Comparison of ENCODE assay signal across 2 cellular contexts in genomic region chr5:131265318-131265803, GRCh38.
TF ChIP-seq lines count a peak whose summit lies in the region.

No MANE protein-coding gene starts in this region.

TF ChIP-seq in HEK293T, 16 proteins besides CTCF, POLR2A, EP300 and RAD21 (continued from another document):
- TF ChIP-seq, protein P1, sequence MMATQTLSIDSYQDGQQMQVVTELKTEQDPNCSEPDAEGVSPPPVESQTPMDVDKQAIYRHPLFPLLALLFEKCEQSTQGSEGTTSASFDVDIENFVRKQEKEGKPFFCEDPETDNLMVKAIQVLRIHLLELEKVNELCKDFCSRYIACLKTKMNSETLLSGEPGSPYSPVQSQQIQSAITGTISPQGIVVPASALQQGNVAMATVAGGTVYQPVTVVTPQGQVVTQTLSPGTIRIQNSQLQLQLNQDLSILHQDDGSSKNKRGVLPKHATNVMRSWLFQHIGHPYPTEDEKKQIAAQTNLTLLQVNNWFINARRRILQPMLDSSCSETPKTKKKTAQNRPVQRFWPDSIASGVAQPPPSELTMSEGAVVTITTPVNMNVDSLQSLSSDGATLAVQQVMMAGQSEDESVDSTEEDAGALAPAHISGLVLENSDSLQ (IDR thresholded peaks at IDR 0.05): no peak
- no peak for TF ChIP-seq ELF4 (IDR thresholded peaks at IDR 0.05)
- TF ChIP-seq CTBP1 (IDR thresholded peaks at IDR 0.05; ENCODE audit: borderline replicate concordance): no peak
- TF ChIP-seq ARNT (IDR thresholded peaks at IDR 0.05): no peak
- TF ChIP-seq SUZ12 (IDR thresholded peaks at IDR 0.05): no peak
- no peak for TF ChIP-seq FOXA1 (IDR thresholded peaks at IDR 0.05)
- no peak for TF ChIP-seq FOXK2 (IDR thresholded peaks at IDR 0.05)
- TF ChIP-seq HDGF (IDR thresholded peaks at IDR 0.05; ENCODE audit: borderline replicate concordance): no peak
- no peak for TF ChIP-seq ZNF384 (IDR thresholded peaks at IDR 0.05)

TF ChIP-seq in GM12878, 131 proteins besides CTCF, POLR2A, EP300 and RAD21 (continued from another document and continues in another):
- no peak; the same call in none of the 2 replicates for TF ChIP-seq CREB1 (IDR thresholded peaks at IDR 0.05; ENCODE audit: low read depth)
- TF ChIP-seq WRNIP1 (IDR thresholded peaks at IDR 0.05; ENCODE audit: borderline replicate concordance, low read depth, low read length): no peak
- TF ChIP-seq NBN (IDR thresholded peaks at IDR 0.05): peak; percentile 40; the same call in 1 of the 2 replicates
- no peak for TF ChIP-seq ZBTB33 (IDR thresholded peaks at IDR 0.05)
- no peak for TF ChIP-seq HCFC1 (IDR thresholded peaks at IDR 0.05; ENCODE audit: low read length)
- TF ChIP-seq SP1 (IDR thresholded peaks at IDR 0.05; ENCODE audit: low read depth, low read length): no peak
- TF ChIP-seq CBX3 (IDR thresholded peaks at IDR 0.05; ENCODE audit: borderline replicate concordance, low read depth): no peak
- TF ChIP-seq, protein P2, sequence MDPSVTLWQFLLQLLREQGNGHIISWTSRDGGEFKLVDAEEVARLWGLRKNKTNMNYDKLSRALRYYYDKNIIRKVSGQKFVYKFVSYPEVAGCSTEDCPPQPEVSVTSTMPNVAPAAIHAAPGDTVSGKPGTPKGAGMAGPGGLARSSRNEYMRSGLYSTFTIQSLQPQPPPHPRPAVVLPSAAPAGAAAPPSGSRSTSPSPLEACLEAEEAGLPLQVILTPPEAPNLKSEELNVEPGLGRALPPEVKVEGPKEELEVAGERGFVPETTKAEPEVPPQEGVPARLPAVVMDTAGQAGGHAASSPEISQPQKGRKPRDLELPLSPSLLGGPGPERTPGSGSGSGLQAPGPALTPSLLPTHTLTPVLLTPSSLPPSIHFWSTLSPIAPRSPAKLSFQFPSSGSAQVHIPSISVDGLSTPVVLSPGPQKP (IDR thresholded peaks at IDR 0.05; ENCODE audit: low read depth, low read length): no peak
- no peak for TF ChIP-seq EGR1 (IDR thresholded peaks at IDR 0.05; ENCODE audit: borderline replicate concordance in 1 of 2, low read depth in 2 of 2, low read length in 2 of 2)
- TF ChIP-seq, protein P1 (IDR thresholded peaks at IDR 0.05): no peak
- TF ChIP-seq MEF2A (IDR thresholded peaks at IDR 0.05; ENCODE audit: insufficient read depth, low read depth, low read length): 0 out of 2 replicates have a peak, but pooled peaks have one; percentile 15
- TF ChIP-seq LARP7 (IDR thresholded peaks at IDR 0.05): no peak
- no peak for TF ChIP-seq PBX3 (IDR thresholded peaks at IDR 0.05; ENCODE audit: insufficient replicate concordance, low read depth, low read length)
- TF ChIP-seq BHLHE40 (IDR thresholded peaks at IDR 0.05; ENCODE audit: borderline replicate concordance in 1 of 2, low read depth in 2 of 2, low read length in 1 of 2): peak in 1 of 2 experiments; percentile 51; a peak in 3 of 4 replicates
- TF ChIP-seq, protein P3, sequence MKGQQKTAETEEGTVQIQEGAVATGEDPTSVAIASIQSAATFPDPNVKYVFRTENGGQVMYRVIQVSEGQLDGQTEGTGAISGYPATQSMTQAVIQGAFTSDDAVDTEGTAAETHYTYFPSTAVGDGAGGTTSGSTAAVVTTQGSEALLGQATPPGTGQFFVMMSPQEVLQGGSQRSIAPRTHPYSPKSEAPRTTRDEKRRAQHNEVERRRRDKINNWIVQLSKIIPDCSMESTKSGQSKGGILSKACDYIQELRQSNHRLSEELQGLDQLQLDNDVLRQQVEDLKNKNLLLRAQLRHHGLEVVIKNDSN (IDR thresholded peaks at IDR 0.05; ENCODE audit: borderline replicate concordance, extremely low read length, insufficient read depth, low read depth, low read length): no peak
- no peak for TF ChIP-seq TARDBP (IDR thresholded peaks at IDR 0.05; ENCODE audit: borderline replicate concordance)
- TF ChIP-seq TCF7 (IDR thresholded peaks at IDR 0.05; ENCODE audit: borderline replicate concordance): no peak
- peak; percentile 64; the same call in 1 of the 2 replicates for TF ChIP-seq ZNF217 (IDR thresholded peaks at IDR 0.05)
- TF ChIP-seq CBX5 (IDR thresholded peaks at IDR 0.05; ENCODE audit: low read depth): no peak
- TF ChIP-seq NR2F1 (conservative IDR thresholded peaks at IDR 0.05): no peak
- TF ChIP-seq, protein P4, sequence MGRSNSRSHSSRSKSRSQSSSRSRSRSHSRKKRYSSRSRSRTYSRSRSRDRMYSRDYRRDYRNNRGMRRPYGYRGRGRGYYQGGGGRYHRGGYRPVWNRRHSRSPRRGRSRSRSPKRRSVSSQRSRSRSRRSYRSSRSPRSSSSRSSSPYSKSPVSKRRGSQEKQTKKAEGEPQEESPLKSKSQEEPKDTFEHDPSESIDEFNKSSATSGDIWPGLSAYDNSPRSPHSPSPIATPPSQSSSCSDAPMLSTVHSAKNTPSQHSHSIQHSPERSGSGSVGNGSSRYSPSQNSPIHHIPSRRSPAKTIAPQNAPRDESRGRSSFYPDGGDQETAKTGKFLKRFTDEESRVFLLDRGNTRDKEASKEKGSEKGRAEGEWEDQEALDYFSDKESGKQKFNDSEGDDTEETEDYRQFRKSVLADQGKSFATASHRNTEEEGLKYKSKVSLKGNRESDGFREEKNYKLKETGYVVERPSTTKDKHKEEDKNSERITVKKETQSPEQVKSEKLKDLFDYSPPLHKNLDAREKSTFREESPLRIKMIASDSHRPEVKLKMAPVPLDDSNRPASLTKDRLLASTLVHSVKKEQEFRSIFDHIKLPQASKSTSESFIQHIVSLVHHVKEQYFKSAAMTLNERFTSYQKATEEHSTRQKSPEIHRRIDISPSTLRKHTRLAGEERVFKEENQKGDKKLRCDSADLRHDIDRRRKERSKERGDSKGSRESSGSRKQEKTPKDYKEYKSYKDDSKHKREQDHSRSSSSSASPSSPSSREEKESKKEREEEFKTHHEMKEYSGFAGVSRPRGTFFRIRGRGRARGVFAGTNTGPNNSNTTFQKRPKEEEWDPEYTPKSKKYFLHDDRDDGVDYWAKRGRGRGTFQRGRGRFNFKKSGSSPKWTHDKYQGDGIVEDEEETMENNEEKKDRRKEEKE (IDR thresholded peaks at IDR 0.05): no peak
- no peak for TF ChIP-seq CHD1 (IDR thresholded peaks at IDR 0.05; ENCODE audit: low read depth, low read length)
- TF ChIP-seq, protein P5, sequence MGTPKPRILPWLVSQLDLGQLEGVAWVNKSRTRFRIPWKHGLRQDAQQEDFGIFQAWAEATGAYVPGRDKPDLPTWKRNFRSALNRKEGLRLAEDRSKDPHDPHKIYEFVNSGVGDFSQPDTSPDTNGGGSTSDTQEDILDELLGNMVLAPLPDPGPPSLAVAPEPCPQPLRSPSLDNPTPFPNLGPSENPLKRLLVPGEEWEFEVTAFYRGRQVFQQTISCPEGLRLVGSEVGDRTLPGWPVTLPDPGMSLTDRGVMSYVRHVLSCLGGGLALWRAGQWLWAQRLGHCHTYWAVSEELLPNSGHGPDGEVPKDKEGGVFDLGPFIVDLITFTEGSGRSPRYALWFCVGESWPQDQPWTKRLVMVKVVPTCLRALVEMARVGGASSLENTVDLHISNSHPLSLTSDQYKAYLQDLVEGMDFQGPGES (IDR thresholded peaks at IDR 0.05): no peak
- TF ChIP-seq ASH2L (IDR thresholded peaks at IDR 0.05; ENCODE audit: borderline replicate concordance, low read depth): no peak
- TF ChIP-seq, protein P6, sequence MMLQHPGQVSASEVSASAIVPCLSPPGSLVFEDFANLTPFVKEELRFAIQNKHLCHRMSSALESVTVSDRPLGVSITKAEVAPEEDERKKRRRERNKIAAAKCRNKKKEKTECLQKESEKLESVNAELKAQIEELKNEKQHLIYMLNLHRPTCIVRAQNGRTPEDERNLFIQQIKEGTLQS (IDR thresholded peaks at IDR 0.05; ENCODE audit: borderline replicate concordance, extremely low read depth, low read depth, low read length): no peak
- no peak for TF ChIP-seq E2F8 (IDR thresholded peaks at IDR 0.05; ENCODE audit: low read depth, partially characterized antibody)
- TF ChIP-seq TCF12 (IDR thresholded peaks at IDR 0.05; ENCODE audit: low read depth, low read length): no peak
- no peak for TF ChIP-seq EZH2 (IDR thresholded peaks at IDR 0.05; ENCODE audit: borderline replicate concordance, control insufficient read depth, low read depth, low read length)
- TF ChIP-seq SIN3A (IDR thresholded peaks at IDR 0.05; ENCODE audit: low read depth, low read length): no peak
- TF ChIP-seq NFYA (IDR thresholded peaks at IDR 0.05; ENCODE audit: borderline replicate concordance, low read depth, low read length): no peak
- TF ChIP-seq ZNF622 (IDR thresholded peaks at IDR 0.05): no peak
- no peak for TF ChIP-seq BACH1 (IDR thresholded peaks at IDR 0.05; ENCODE audit: borderline replicate concordance)
- TF ChIP-seq NFIC (IDR thresholded peaks at IDR 0.05; ENCODE audit: low read depth, low read length): peak; percentile 57; the same call in 1 of the 2 replicates
- no peak for TF ChIP-seq ZNF384 (IDR thresholded peaks at IDR 0.05; ENCODE audit: borderline replicate concordance, low read depth, low read length)
- TF ChIP-seq CHD2 (IDR thresholded peaks at IDR 0.05; ENCODE audit: borderline replicate concordance, low read depth, low read length): no peak
- no peak for TF ChIP-seq NR2C2 (IDR thresholded peaks at IDR 0.05; ENCODE audit: borderline replicate concordance, control insufficient read depth, insufficient read length, low read depth)
- TF ChIP-seq DPF2 (IDR thresholded peaks at IDR 0.05): peak; percentile 67
- no peak for TF ChIP-seq HDAC6 (IDR thresholded peaks at IDR 0.05; ENCODE audit: unreplicated experiment)
- no peak for TF ChIP-seq KAT2A (conservative IDR thresholded peaks at IDR 0.05; ENCODE audit: control insufficient read depth, low read depth, low read length)
- no peak for TF ChIP-seq SREBF1 (IDR thresholded peaks at IDR 0.05; ENCODE audit: low read length)
- peak; percentile 56; the same call in 1 of the 2 replicates for TF ChIP-seq MXI1 (IDR thresholded peaks at IDR 0.05; ENCODE audit: low read depth, low read length)
- TF ChIP-seq GATAD2B (conservative IDR thresholded peaks at IDR 0.05; ENCODE audit: low read depth): no peak; the same call in 1 of the 2 replicates
- TF ChIP-seq POLR2AphosphoS5 (IDR thresholded peaks at IDR 0.05; ENCODE audit: low read length): no peak
